In genomic region chr2:101309211-101309700, GRCh38 we compare ENCODE assay signal across 8 cellular contexts. TPM values are rescaled to one million over a fixed set of nuclear protein-coding genes. Genes with fewer than 3 reads are reported as not detected.
DNase-seq lines count a peak whose midpoint lies in the region; ATAC-seq, FAIRE-seq and TF ChIP-seq lines count a peak whose summit lies in the region.

No MANE protein-coding gene starts in this region.

- DNase-seq in T-helper 1 cell (no peak), HepG2 (ENCODE audit: low spot score) (no peak), SK-N-DZ (ENCODE audit: low spot score) (no peak), SIG-M5 (lab: John Stamatoyannopoulos, UW) (no peak)
- DNase-seq in activated T-helper 2 cell treated with anti-CD3 and anti-CD28 coated beads, Interferon-gamma antibody, Interleukin-2, Interleukin-4, amounts not matched to agents 10 μg/mL and 5 μg/mL and 100 μg/mL, durations not matched to agents 14 hours and 24 hours and 36 hours (ENCODE audit: low spot score) = no peak

- no peak for FAIRE-seq in HepG2 (lab: Jason Lieb, UNC)

- H2AFZ ChIP-seq in HepG2 (ENCODE audit: low read length) = no peak overlapping the region

- no peaks in the 10 kb centered on the region for H3K9me3 ChIP-seq in HepG2 (ENCODE audit: low read length)
- no peaks in the 10 kb centered on the region for H3K9me3 ChIP-seq in stomach smooth muscle (ENCODE audit: control insufficient read depth in 2 of 2, low read length in 2 of 2)

- peaks cover 27% of the 10 kb centered on the region for H3K36me3 Mint-ChIP-seq in T-helper 1 cell treated with Interleukin-12 subunit alpha and Interleukin-12 subunit beta and Interleukin-4 antibody, amounts not matched to agents 30 μg/mL and 1 μg/mL, for 36 hours (ENCODE audit: low read depth)
- H3K36me3 Mint-ChIP-seq in activated T-helper 2 cell treated with anti-CD3 and anti-CD28 coated beads, Interferon-gamma antibody, Interleukin-2, Interleukin-4, amounts not matched to agents 10 μg/mL and 5 μg/mL and 100 μg/mL, durations not matched to agents 14 hours and 24 hours and 36 hours (ENCODE audit: low read depth) = peaks cover 20% of the 10 kb centered on the region

- WGBS in HepG2 (ENCODE audit: low lambda C conversion rate) = 93% methylated on average over 6 of the region's 6 CpGs

- H3K4me3 Mint-ChIP-seq in T-helper 1 cell treated with Interleukin-12 subunit alpha and Interleukin-12 subunit beta and Interleukin-4 antibody, amounts not matched to agents 30 μg/mL and 1 μg/mL, for 36 hours = peak overlapping the region; percentile 99
- H3K4me3 Mint-ChIP-seq in activated T-helper 2 cell treated with anti-CD3 and anti-CD28 coated beads, Interferon-gamma antibody, Interleukin-2, Interleukin-4, amounts not matched to agents 10 μg/mL and 5 μg/mL and 100 μg/mL, durations not matched to agents 14 hours and 24 hours and 36 hours (ENCODE audit: low read depth) = peak overlapping the region; percentile 91

- H3K27me3 Mint-ChIP-seq in T-helper 1 cell treated with Interleukin-12 subunit alpha and Interleukin-12 subunit beta and Interleukin-4 antibody, amounts not matched to agents 30 μg/mL and 1 μg/mL, for 36 hours (ENCODE audit: low read depth) = no peaks in the 10 kb centered on the region
- H3K27me3 Mint-ChIP-seq in activated T-helper 2 cell treated with anti-CD3 and anti-CD28 coated beads, Interferon-gamma antibody, Interleukin-2, Interleukin-4, amounts not matched to agents 10 μg/mL and 5 μg/mL and 100 μg/mL, durations not matched to agents 14 hours and 24 hours and 36 hours (ENCODE audit: low read depth) = no peaks in the 10 kb centered on the region

- TF ChIP-seq EP300 in HepG2 (IDR thresholded peaks at IDR 0.05; ENCODE audit: low read depth in 2 of 2, low read length in 2 of 2) (no peak), HepG2 (CRISPR knock-in tag; IDR thresholded peaks at IDR 0.05; ENCODE audit: borderline replicate concordance) (no peak)

- H3K79me2 ChIP-seq in HepG2 (ENCODE audit: insufficient read depth, low read length) = peaks cover 42% of the 10 kb centered on the region

- no peak for TF ChIP-seq RAD21 in HepG2 (CRISPR knock-in tag; IDR thresholded peaks at IDR 0.05)

- intact Hi-C loops in activated T-helper 2 cell treated with anti-CD3 and anti-CD28 coated beads, Interferon-gamma antibody, Interleukin-2, Interleukin-4, amounts not matched to agents 10 μg/mL and 5 μg/mL and 100 μg/mL, durations not matched to agents 14 hours and 24 hours and 36 hours (cut with micrococcal nuclease) = loop anchor here (5.0 to 10.0 kb wide), 4 partner anchors 307 to 724 kb away; partner anchors contain the start of gene RPL31
- intact Hi-C loops in HepG2 (cut with micrococcal nuclease; ENCODE audit: unreplicated experiment) = loop anchor here (2.0 to 5.0 kb wide), 2 partner anchors 22 to 33 kb away; no protein-coding TSS in a partner anchor

- peaks cover 59% of the 10 kb centered on the region for H3K4me1 ChIP-seq in HepG2 (ENCODE audit: insufficient read depth, low read length)
- peaks cover 34% of the 10 kb centered on the region for H3K4me1 ChIP-seq in stomach smooth muscle (ENCODE audit: control insufficient read depth, insufficient read depth, low read length)

- no peak for TF ChIP-seq POLR2A in HepG2 (IDR thresholded peaks at IDR 0.05; ENCODE audit: insufficient read depth in 1 of 2, low read depth in 2 of 2, low read length in 2 of 2)

- POLR2A ChIA-PET in HepG2 (lab: Yijun Ruan, JAX) = interaction anchor here (0.6 to 4.0 kb wide), 20 partner anchors 10 to 847 kb away, joined by 3 to 37 read pairs (median 5); partner anchors contain the start of gene CNOT11

- H3K27me3 ChIP-seq in HepG2 (ENCODE audit: control insufficient read depth in 1 of 2, insufficient read depth in 2 of 2, low read length in 2 of 2) = no peaks in the 10 kb centered on the region; a peak in 1 of 5 replicates
- no peaks in the 10 kb centered on the region for H3K27me3 ChIP-seq in stomach smooth muscle (ENCODE audit: control insufficient read depth in 1 of 2, insufficient read depth in 2 of 2, low read length in 2 of 2)

- H4K20me1 ChIP-seq in HepG2 (ENCODE audit: insufficient read depth, low read length) = peaks cover 26% of the 10 kb centered on the region

- TF ChIP-seq CTCF in HepG2 (CRISPR knock-in tag; IDR thresholded peaks at IDR 0.05) = no peak

- CTCF ChIA-PET in HepG2 (lab: Yijun Ruan, JAX; ENCODE audit: low intra/inter-chr PET ratio, low total read pairs) = no interaction called here

- H3K27ac Mint-ChIP-seq in T-helper 1 cell treated with Interleukin-12 subunit alpha and Interleukin-12 subunit beta and Interleukin-4 antibody, amounts not matched to agents 30 μg/mL and 1 μg/mL, for 36 hours = peak overlapping the region; percentile 81
- H3K27ac Mint-ChIP-seq in activated T-helper 2 cell treated with anti-CD3 and anti-CD28 coated beads, Interferon-gamma antibody, Interleukin-2, Interleukin-4, amounts not matched to agents 10 μg/mL and 5 μg/mL and 100 μg/mL, durations not matched to agents 14 hours and 24 hours and 36 hours = peak overlapping the region; percentile 63

- no peaks in the 10 kb centered on the region for H3K9me3 Mint-ChIP-seq in T-helper 1 cell treated with Interleukin-12 subunit alpha and Interleukin-12 subunit beta and Interleukin-4 antibody, amounts not matched to agents 30 μg/mL and 1 μg/mL, for 36 hours
- H3K9me3 Mint-ChIP-seq in activated T-helper 2 cell treated with anti-CD3 and anti-CD28 coated beads, Interferon-gamma antibody, Interleukin-2, Interleukin-4, amounts not matched to agents 10 μg/mL and 5 μg/mL and 100 μg/mL, durations not matched to agents 14 hours and 24 hours and 36 hours = no peaks in the 10 kb centered on the region

- ATAC-seq in HepG2 (no peak), GM18858 (IDR thresholded peaks at IDR 0.05; ENCODE audit: unreplicated experiment) (no peak)

- peak overlapping the region; percentile 98 for H3K9ac ChIP-seq in HepG2 (ENCODE audit: insufficient read depth, low read depth, low read length)
- peak overlapping the region; percentile 88 to 92 for H3K9ac ChIP-seq in stomach smooth muscle (ENCODE audit: low read length in 2 of 2)

- peaks cover 0 to 11% of the 10 kb centered on the region in 2 experiments; a peak in 1 of 5 replicates for H3K36me3 ChIP-seq in HepG2 (replicated peaks in 1 of 2; ENCODE audit: control insufficient read depth in 1 of 2, insufficient read depth in 2 of 2, low read length in 2 of 2)
- no peaks in the 10 kb centered on the region for H3K36me3 ChIP-seq in stomach smooth muscle (ENCODE audit: control insufficient read depth in 2 of 2, insufficient read depth in 2 of 2, low read length in 2 of 2)

- peak overlapping the region; percentile 82 for H3K4me2 ChIP-seq in HepG2 (ENCODE audit: low read depth, low read length)

- peak overlapping the region in 2 of 3 experiments; percentile 76 to 95; a peak in 4 of 6 replicates for H3K4me3 ChIP-seq in HepG2 (replicated peaks in 1 of 3; ENCODE audit: insufficient read depth in 1 of 3, low read depth in 2 of 3, low read length in 3 of 3)
- peak overlapping the region; percentile 79 to 93 for H3K4me3 ChIP-seq in stomach smooth muscle (ENCODE audit: low read length in 2 of 2)

- H3K4me1 Mint-ChIP-seq in T-helper 1 cell treated with Interleukin-12 subunit alpha and Interleukin-12 subunit beta and Interleukin-4 antibody, amounts not matched to agents 30 μg/mL and 1 μg/mL, for 36 hours (ENCODE audit: low read depth) = peaks cover 54% of the 10 kb centered on the region
- H3K4me1 Mint-ChIP-seq in activated T-helper 2 cell treated with anti-CD3 and anti-CD28 coated beads, Interferon-gamma antibody, Interleukin-2, Interleukin-4, amounts not matched to agents 10 μg/mL and 5 μg/mL and 100 μg/mL, durations not matched to agents 14 hours and 24 hours and 36 hours (ENCODE audit: low read depth) = peaks cover 54% of the 10 kb centered on the region

- H3K27ac ChIP-seq in HepG2 (ENCODE audit: extremely low read length, insufficient read depth, low read length) = peak overlapping the region; percentile 85
- H3K27ac ChIP-seq in stomach smooth muscle (ENCODE audit: low read length) = peak overlapping the region; percentile 67

- BruUV-seq in HepG2 (replicated peaks; lab: Mats Ljungman, UMichigan) = TSS peak; percentile 95

- in situ Hi-C loops in HepG2 (cut with HindIII; ENCODE audit: extremely low pct_ligation_motif_present, low pct_unique_long_range_greater_than_20kb) = no loop called here

RNA-seq across cellular contexts. Expression of gene RNF149, which starts 0.8 kb away (rescaled TPM):
- total RNA-seq in activated T-helper 2 cell treated with anti-CD3 and anti-CD28 coated beads, Interferon-gamma antibody, Interleukin-2, Interleukin-4, amounts not matched to agents 10 μg/mL and 5 μg/mL and 100 μg/mL, durations not matched to agents 14 hours and 24 hours and 36 hours = 50.4 and 54.9 TPM in 2 replicates
- 45.7 and 109 TPM in 2 replicates for total RNA-seq in HepG2 (2016; rRNA removed; fragmentation: Illumina TruSeq; extraction: Trizol)
- total RNA-seq in HepG2 (2016; cell fraction: cytosol; rRNA removed; fragmentation: Illumina TruSeq; extraction: Trizol; ENCODE audit: low read depth) = 31.6 and 37.7 TPM in 2 replicates
- 40.9 and 111 TPM in 2 replicates for total RNA-seq in HepG2 (2016; cell fraction: insoluble cytoplasmic fraction; rRNA removed; fragmentation: Illumina TruSeq; extraction: Trizol)
- 40.3 and 50.9 TPM in 2 replicates for total RNA-seq in HepG2 (2016; cell fraction: membrane; rRNA removed; fragmentation: Illumina TruSeq; extraction: Trizol)
- 138 and 175 TPM in 2 replicates for total RNA-seq in HepG2 (2016; cell fraction: nucleus; rRNA removed; fragmentation: Illumina TruSeq; extraction: Trizol)
- polyA plus RNA-seq in HepG2 (2011; rRNA removed) = 87.2 and 87.6 TPM in 2 replicates
- 33.2 and 46.3 TPM in 2 replicates for polyA plus RNA-seq in HepG2 (2011; cell fraction: cytosol; rRNA removed)
- polyA plus RNA-seq in HepG2 (2011; cell fraction: nucleus; rRNA removed) = 67.6 and 82.1 TPM in 2 replicates
- polyA plus RNA-seq in HepG2 (2012) = 91.6 and 103 TPM in 2 replicates
- 12.2 and 15.7 TPM in 2 replicates for polyA plus RNA-seq in HepG2 (2016; cell fraction: cytosol; fragmentation: Illumina TruSeq; extraction: Trizol; ENCODE audit: low read depth)
- 37.5 and 38.4 TPM in 2 replicates for polyA plus RNA-seq in HepG2 (2016; cell fraction: insoluble cytoplasmic fraction; fragmentation: Illumina TruSeq; extraction: Trizol; ENCODE audit: low read depth)
- polyA plus RNA-seq in HepG2 (2016; cell fraction: membrane; fragmentation: Illumina TruSeq; extraction: Trizol; ENCODE audit: low read depth) = 22.7 and 27.3 TPM in 2 replicates
- 273 and 274 TPM in 2 replicates for polyA plus RNA-seq in HepG2 (2016; cell fraction: nucleus; fragmentation: Illumina TruSeq; extraction: Trizol; ENCODE audit: insufficient read depth, low read depth)
- polyA minus RNA-seq in HepG2 (2011; rRNA and poly(A)+ RNA removed; ENCODE audit: low replicate concordance) = 41.3 and 47.7 TPM in 2 replicates
- polyA minus RNA-seq in HepG2 (2011; cell fraction: cytosol; rRNA and poly(A)+ RNA removed) = 41.9 and 57.0 TPM in 2 replicates
- polyA minus RNA-seq in HepG2 (2011; cell fraction: nucleus; rRNA and poly(A)+ RNA removed) = 147 and 171 TPM in 2 replicates
- 23.7 and 30.9 TPM in 2 replicates for polyA plus RNA-seq in SK-N-DZ (2014; cell fraction: cytosol; rRNA removed)
- 36.7 and 50.3 TPM in 2 replicates for polyA plus RNA-seq in SK-N-DZ (2014; cell fraction: nucleus; rRNA removed)

RNA-seq across cellular contexts. Expression of gene CNOT11, which starts 56.6 kb away (rescaled TPM):
- 64.0 and 77.6 TPM in 2 replicates for total RNA-seq in activated T-helper 2 cell treated with anti-CD3 and anti-CD28 coated beads, Interferon-gamma antibody, Interleukin-2, Interleukin-4, amounts not matched to agents 10 μg/mL and 5 μg/mL and 100 μg/mL, durations not matched to agents 14 hours and 24 hours and 36 hours
- total RNA-seq in HepG2 (2016; rRNA removed; fragmentation: Illumina TruSeq; extraction: Trizol) = 100 and 114 TPM in 2 replicates
- 34.2 and 39.4 TPM in 2 replicates for total RNA-seq in HepG2 (2016; cell fraction: cytosol; rRNA removed; fragmentation: Illumina TruSeq; extraction: Trizol; ENCODE audit: low read depth)
- 93.7 and 119 TPM in 2 replicates for total RNA-seq in HepG2 (2016; cell fraction: insoluble cytoplasmic fraction; rRNA removed; fragmentation: Illumina TruSeq; extraction: Trizol)
- 65.8 and 70.3 TPM in 2 replicates for total RNA-seq in HepG2 (2016; cell fraction: membrane; rRNA removed; fragmentation: Illumina TruSeq; extraction: Trizol)
- 79.5 and 91.1 TPM in 2 replicates for total RNA-seq in HepG2 (2016; cell fraction: nucleus; rRNA removed; fragmentation: Illumina TruSeq; extraction: Trizol)
- 202 and 209 TPM in 2 replicates for polyA plus RNA-seq in HepG2 (2011; rRNA removed)
- polyA plus RNA-seq in HepG2 (2011; cell fraction: cytosol; rRNA removed) = 91.7 and 128 TPM in 2 replicates
- 359 and 415 TPM in 2 replicates for polyA plus RNA-seq in HepG2 (2011; cell fraction: nucleus; rRNA removed)
- 100 and 126 TPM in 2 replicates for polyA plus RNA-seq in HepG2 (2012)
- polyA plus RNA-seq in HepG2 (2016; cell fraction: cytosol; fragmentation: Illumina TruSeq; extraction: Trizol; ENCODE audit: low read depth) = 35.1 and 35.8 TPM in 2 replicates
- polyA plus RNA-seq in HepG2 (2016; cell fraction: insoluble cytoplasmic fraction; fragmentation: Illumina TruSeq; extraction: Trizol; ENCODE audit: low read depth) = 160 and 184 TPM in 2 replicates
- polyA plus RNA-seq in HepG2 (2016; cell fraction: membrane; fragmentation: Illumina TruSeq; extraction: Trizol; ENCODE audit: low read depth) = 62.2 and 66.8 TPM in 2 replicates
- 277 TPM in 2 replicates for polyA plus RNA-seq in HepG2 (2016; cell fraction: nucleus; fragmentation: Illumina TruSeq; extraction: Trizol; ENCODE audit: insufficient read depth, low read depth)
- polyA minus RNA-seq in HepG2 (2011; rRNA and poly(A)+ RNA removed; ENCODE audit: low replicate concordance) = 74.3 and 87.7 TPM in 2 replicates
- polyA minus RNA-seq in HepG2 (2011; cell fraction: cytosol; rRNA and poly(A)+ RNA removed) = 102 and 132 TPM in 2 replicates
- polyA minus RNA-seq in HepG2 (2011; cell fraction: nucleus; rRNA and poly(A)+ RNA removed) = 80.2 and 123 TPM in 2 replicates
- 48.7 and 52.4 TPM in 2 replicates for polyA plus RNA-seq in SK-N-DZ (2014; cell fraction: cytosol; rRNA removed)
- 85.5 and 88.8 TPM in 2 replicates for polyA plus RNA-seq in SK-N-DZ (2014; cell fraction: nucleus; rRNA removed)
